Comparison of ENCODE assay signal across 28 cellular contexts in the genomic region with DNA sequence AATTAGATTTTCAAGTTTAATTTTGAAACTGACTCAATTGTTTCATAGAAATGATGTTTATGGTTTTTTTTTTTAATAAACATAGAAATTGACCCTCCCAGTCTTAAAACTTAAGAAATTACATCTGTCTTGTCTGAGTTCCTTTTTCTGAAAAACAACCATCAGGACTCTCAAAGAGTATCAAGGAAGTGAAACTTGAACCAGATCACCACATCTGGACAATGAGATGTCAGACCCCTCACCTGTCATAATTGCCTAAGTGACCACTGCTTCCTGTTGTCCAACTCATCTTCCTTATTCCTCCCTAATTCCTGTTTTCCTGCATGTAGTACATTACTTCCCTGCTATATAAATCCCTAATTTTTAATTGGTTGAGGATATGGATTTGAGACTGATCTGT.
DNase-seq lines count a peak whose midpoint lies in the region; ATAC-seq lines count a peak whose summit lies in the region.
"Had no signal": no experiment of that assay in that cellular context is flagged by ENCODE, and none has a peak within 500 bp of the region (broad histone marks: within the 10 kb centered on the region; RNA-seq: fewer than 3 reads in every experiment).

No MANE protein-coding gene starts in this region.

- intact Hi-C loops in aorta (cut with DNase I), result no loop called here

- no peak overlapping the region for H3K4me3 ChIP-seq in aorta (ENCODE audit: low read length in 2 of 2)
- H3K4me3 ChIP-seq: dorsolateral prefrontal cortex, GM23338, heart right ventricle, prostate gland, stomach, tibial nerve had no signal

- H3K9me3 ChIP-seq in aorta (ENCODE audit: control insufficient read depth, low read length), result no peaks in the 10 kb centered on the region
- H3K9me3 ChIP-seq: heart right ventricle, prostate gland, stomach, tibial nerve had no signal

- H3K27ac ChIP-seq in aorta (ENCODE audit: low read depth in 1 of 2, low read length in 2 of 2), result no peak overlapping the region
- H3K27ac ChIP-seq: dorsolateral prefrontal cortex, heart right ventricle, HL-60, prostate gland, stomach, tibial nerve had no signal

- H3K4me1 ChIP-seq in aorta (ENCODE audit: control insufficient read depth in 1 of 2, insufficient read depth in 2 of 2, low read length in 2 of 2), result no peaks in the 10 kb centered on the region
- H3K4me1 ChIP-seq: prostate gland, stomach, tibial nerve had no signal

- H3K36me3 ChIP-seq in aorta (ENCODE audit: control insufficient read depth in 1 of 2, insufficient read depth in 2 of 2, low read length in 1 of 2), result no peaks in the 10 kb centered on the region
- H3K36me3 ChIP-seq: heart right ventricle, prostate gland, stomach, tibial nerve had no signal

- peak; percentile 61 for ATAC-seq in GM18861 (IDR thresholded peaks at IDR 0.05; ENCODE audit: unreplicated experiment)
- no peak for ATAC-seq in aorta (ENCODE audit: low FRiP score)
- ATAC-seq: activated CD8-positive, alpha-beta T cell treated with anti-CD3 and anti-CD28 coated beads, Interleukin-2, amount 10 ng/mL, durations not matched to agents 7 days and 5 days; GM23338; HepG2; PC-3 had no signal

- DNase-seq in HT1080 (ENCODE audit: low read depth) (peak; percentile 14), NOMO-1 treated with dmso at 0.1 percent for 144 hours (lab: John Stamatoyannopoulos, UW; ENCODE audit: unreplicated experiment) (peak; percentile 63), pons (ENCODE audit: low spot score) (peak; percentile 39), amygdala (lab: John Stamatoyannopoulos, UW) (no peak), aorta (no peak), NCI-H2171 treated with DMSO at 0.1 percent for 48 hours (lab: John Stamatoyannopoulos, UW) (no peak), OCI-M1 (lab: John Stamatoyannopoulos, UW) (no peak)
- DNase-seq: activated CD4-positive, CD25-positive, alpha-beta regulatory T cell treated with anti-CD3 and anti-CD28 coated beads, Interleukin-2, amount 50 U/mL, for 72 hours; activated CD8-positive, alpha-beta T cell treated with anti-CD3 and anti-CD28 coated beads, Interleukin-2, amount 10 ng/mL, durations not matched to agents 7 days and 5 days; activated effector memory CD4-positive, alpha-beta T cell treated with anti-CD3 and anti-CD28 coated beads, Interleukin-2, amount 50 U/mL, for 16 hours; activated naive CD8-positive, alpha-beta T cell treated with anti-CD3 and anti-CD28 coated beads, Interleukin-2, amount 10 ng/mL, durations not matched to agents 7 days and 5 days; CD4-positive, CD25-positive, alpha-beta regulatory T cell; dorsolateral prefrontal cortex; EL; heart right ventricle; NCI-H1436; NCI-H524; PC-3; Right ventricle myocardium superior; stimulated activated CD8-positive, alpha-beta memory T cell treated with anti-CD3 and anti-CD28 coated beads, Interleukin-4, amount 100 ng/mL, for 48 hours; stomach; T-cell had no signal

- H3K27me3 ChIP-seq in aorta (ENCODE audit: control insufficient read depth in 1 of 2, insufficient read depth in 2 of 2, low read length in 1 of 2), result no peaks in the 10 kb centered on the region
- H3K27me3 ChIP-seq: heart right ventricle, stomach, tibial nerve had no signal

Comparison
In these comparisons a context has a peak if more than half of its experiments do, and no peak if none do; other contexts are left out.
1. DNase-seq: peak in HT1080 (single experiment), NOMO-1 treated with dmso at 0.1 percent for 144 hours (single experiment) and pons (single experiment); none in amygdala (0 of 56), aorta (0 of 2), NCI-H2171 treated with DMSO at 0.1 percent for 48 hours (single experiment) and OCI-M1 (single experiment).